6 cellular contexts compared by ENCODE assay signal in genomic region chr12:56103066-56103711, GRCh38. TPM values are rescaled to one million over a fixed set of nuclear protein-coding genes. Genes with fewer than 3 reads are reported as not detected.
DNase-seq lines count a peak whose midpoint lies in the region; ATAC-seq and TF ChIP-seq lines count a peak whose summit lies in the region.

No MANE protein-coding gene starts in this region.

- TF ChIP-seq CTCF in DND-41 (IDR thresholded peaks at IDR 0.05; ENCODE audit: borderline replicate concordance, extremely low read depth, low read length, poor library complexity, severe bottlenecking) (no peak), RWPE1 (conservative IDR thresholded peaks at IDR 0.05; ENCODE audit: low read depth) (no peak)

- in situ Hi-C loops in ACHN (cut with HindIII; ENCODE audit: low pct_ligation_motif_present, low pct_unique_long_range_greater_than_20kb, low sequenced_read_pairs) = no loop called here

- peaks cover 29% of the 10 kb centered on the region for H4K20me1 ChIP-seq in DND-41 (ENCODE audit: insufficient read depth, low read length)

- DNase-seq in DND-41 = peak; percentile 50
- peak; percentile 64 for DNase-seq in activated CD8-positive, alpha-beta T cell treated with anti-CD3 and anti-CD28 coated beads, Interleukin-2, amount 10 ng/mL, durations not matched to agents 7 days and 5 days
- DNase-seq in naive thymus-derived CD4-positive, alpha-beta T cell = peak in 7 of 9 donors; percentile 41 to 67 (median 61)
- no peak for DNase-seq in ACHN
- DNase-seq in RWPE1 (ENCODE audit: low spot score) = no peak

- peaks cover 41% of the 10 kb centered on the region for H3K36me3 Mint-ChIP-seq in activated CD8-positive, alpha-beta T cell treated with anti-CD3 and anti-CD28 coated beads, Interleukin-2, amount 10 ng/mL, durations not matched to agents 7 days and 5 days (ENCODE audit: low read depth)
- peaks cover 0 to 24% (median 7%) of the 10 kb centered on the region in 5 donors for H3K36me3 Mint-ChIP-seq in naive thymus-derived CD4-positive, alpha-beta T cell

- H3K9ac ChIP-seq in DND-41 (ENCODE audit: low read depth, low read length) = peak overlapping the region; percentile 94

- H3K9me3 Mint-ChIP-seq in activated CD8-positive, alpha-beta T cell treated with anti-CD3 and anti-CD28 coated beads, Interleukin-2, amount 10 ng/mL, durations not matched to agents 7 days and 5 days (ENCODE audit: insufficient read depth) = no peaks in the 10 kb centered on the region
- no peaks in the 10 kb centered on the region for H3K9me3 Mint-ChIP-seq in naive thymus-derived CD4-positive, alpha-beta T cell

- peak overlapping the region; percentile 40 to 72; a peak in 3 of 4 replicates for H3K4me3 ChIP-seq in DND-41 (ENCODE audit: low read depth in 1 of 2, low read length in 2 of 2)
- peak overlapping the region; percentile 87 for H3K4me3 ChIP-seq in naive thymus-derived CD4-positive, alpha-beta T cell (ENCODE audit: low read length)

- H3K4me1 ChIP-seq in DND-41 (ENCODE audit: insufficient read depth, low read length) = peaks cover 47% of the 10 kb centered on the region
- peaks cover 36 to 37% of the 10 kb centered on the region in 2 donors for H3K4me1 ChIP-seq in naive thymus-derived CD4-positive, alpha-beta T cell (ENCODE audit: control insufficient read depth in 2 of 2, insufficient read depth in 2 of 2, low read length in 2 of 2)

- peak; percentile 11; the same call in 2 of the 3 replicates for ATAC-seq in DND-41 (ENCODE audit: insufficient read depth, low read depth)
- peak; percentile 10 for ATAC-seq in activated CD8-positive, alpha-beta T cell treated with anti-CD3 and anti-CD28 coated beads, Interleukin-2, amount 10 ng/mL, durations not matched to agents 7 days and 5 days
- no peak for ATAC-seq in naive thymus-derived CD4-positive, alpha-beta T cell
- ATAC-seq in HG03469 (IDR thresholded peaks at IDR 0.05; ENCODE audit: unreplicated experiment) = no peak

- H3K4me2 ChIP-seq in DND-41 (ENCODE audit: insufficient read depth, low read length) = peak overlapping the region; percentile 80

- H3K27ac Mint-ChIP-seq in activated CD8-positive, alpha-beta T cell treated with anti-CD3 and anti-CD28 coated beads, Interleukin-2, amount 10 ng/mL, durations not matched to agents 7 days and 5 days = peak overlapping the region; percentile 98
- peak overlapping the region; percentile 92 to 99 (median 98) for H3K27ac Mint-ChIP-seq in naive thymus-derived CD4-positive, alpha-beta T cell

- intact Hi-C loops in naive thymus-derived CD4-positive, alpha-beta T cell (cut with micrococcal nuclease) = loop anchor here (2.0 to 5.0 kb wide), 3 partner anchors 106 to 1329 kb away; partner anchors contain the start of genes CDK2 (in 1 of the 2), INHBC (in 1 of the 2), PMEL (in 1 of the 2) and R3HDM2 (in 1 of the 2)

- no peaks in the 10 kb centered on the region for H3K27me3 ChIP-seq in DND-41 (ENCODE audit: insufficient read depth, low read length, poor library complexity)
- H3K27me3 ChIP-seq in naive thymus-derived CD4-positive, alpha-beta T cell (ENCODE audit: control insufficient read depth in 2 of 2, insufficient read depth in 2 of 2, low read length in 2 of 2) = no peaks in the 10 kb centered on the region

- peaks cover 38% of the 10 kb centered on the region for H3K36me3 ChIP-seq in DND-41 (ENCODE audit: insufficient read depth, low read length)
- H3K36me3 ChIP-seq in naive thymus-derived CD4-positive, alpha-beta T cell (ENCODE audit: control insufficient read depth in 2 of 3, insufficient read depth in 3 of 3, low read length in 3 of 3) = peaks cover 8 to 16% (median 9%) of the 10 kb centered on the region in 3 experiments

- no peaks in the 10 kb centered on the region for H3K9me3 ChIP-seq in DND-41 (ENCODE audit: insufficient read depth, low read length, severe bottlenecking)
- H3K9me3 ChIP-seq in naive thymus-derived CD4-positive, alpha-beta T cell (ENCODE audit: control insufficient read depth in 2 of 3, low read length in 3 of 3) = no peaks in the 10 kb centered on the region

- POLR2A ChIA-PET in activated CD8-positive, alpha-beta T cell treated with anti-CD3 and anti-CD28 coated beads, Interleukin-2, amount 10 ng/mL, durations not matched to agents 7 days and 5 days (lab: Charles Lee) = interaction anchor here (0.9 to 4.5 kb wide), 19 partner anchors 8 to 1823 kb away, joined by 3 to 105 read pairs (median 4); partner anchors contain the start of genes ERBB3, ESYT1, HNRNPA1 and PYM1
- POLR2A ChIA-PET in naive thymus-derived CD4-positive, alpha-beta T cell (lab: Charles Lee) = interaction anchor here (0.7 to 9.3 kb wide), 24 partner anchors 10 to 387 kb away, joined by 3 to 230 read pairs (median 7); partner anchors contain the start of genes BLOC1S1, ERBB3, ESYT1 and ORMDL2
- POLR2A ChIA-PET in RWPE1 (lab: Yijun Ruan, JAX; ENCODE audit: low non-redundant PET) = interaction anchor here (0.6 to 2.7 kb wide), 5 partner anchors 14 to 335 kb away, joined by 3 to 10 read pairs (median 5); partner anchors contain the start of gene ZC3H10

- no peaks in the 10 kb centered on the region for H3K27me3 Mint-ChIP-seq in activated CD8-positive, alpha-beta T cell treated with anti-CD3 and anti-CD28 coated beads, Interleukin-2, amount 10 ng/mL, durations not matched to agents 7 days and 5 days (ENCODE audit: low read depth)
- H3K27me3 Mint-ChIP-seq in naive thymus-derived CD4-positive, alpha-beta T cell = peaks cover 0 to 4% (median 0%) of the 10 kb centered on the region in 5 donors

- peak overlapping the region; percentile 100 for H3K4me3 Mint-ChIP-seq in activated CD8-positive, alpha-beta T cell treated with anti-CD3 and anti-CD28 coated beads, Interleukin-2, amount 10 ng/mL, durations not matched to agents 7 days and 5 days
- peak overlapping the region; percentile 91 to 100 (median 98) for H3K4me3 Mint-ChIP-seq in naive thymus-derived CD4-positive, alpha-beta T cell

- peak overlapping the region; percentile 86 for H3K27ac ChIP-seq in DND-41 (ENCODE audit: low read length)
- peak overlapping the region; percentile 82 for H3K27ac ChIP-seq in naive thymus-derived CD4-positive, alpha-beta T cell (ENCODE audit: low read depth, low read length)
- no peak overlapping the region for H3K27ac ChIP-seq in RWPE1

- peaks cover 43% of the 10 kb centered on the region for H3K79me2 ChIP-seq in DND-41 (ENCODE audit: insufficient read depth, low read length)

- peak overlapping the region; percentile 79 for H2AFZ ChIP-seq in DND-41 (ENCODE audit: low read depth, low read length)

- peaks cover 60% of the 10 kb centered on the region for H3K4me1 Mint-ChIP-seq in activated CD8-positive, alpha-beta T cell treated with anti-CD3 and anti-CD28 coated beads, Interleukin-2, amount 10 ng/mL, durations not matched to agents 7 days and 5 days (ENCODE audit: low read depth)
- H3K4me1 Mint-ChIP-seq in naive thymus-derived CD4-positive, alpha-beta T cell = peaks cover 31 to 69% (median 59%) of the 10 kb centered on the region in 7 donors

- CTCF ChIA-PET in activated CD8-positive, alpha-beta T cell treated with anti-CD3 and anti-CD28 coated beads, Interleukin-2, amount 10 ng/mL, durations not matched to agents 7 days and 5 days (lab: Charles Lee) = interaction anchor here (0.7 to 13.1 kb wide), 12 partner anchors 13 to 534 kb away, joined by 3 to 88 read pairs (median 10); partner anchors contain the start of genes ERBB3, ESYT1, RPL41 and SMARCC2
- CTCF ChIA-PET in naive thymus-derived CD4-positive, alpha-beta T cell (lab: Charles Lee) = interaction anchor here (0.7 to 4.4 kb wide), 6 partner anchors 14 to 365 kb away, joined by 4 to 44 read pairs (median 5); partner anchors contain the start of genes RPL41 and ZC3H10
- CTCF ChIA-PET in RWPE1 (lab: Yijun Ruan, JAX) = interaction anchor here (0.6 to 1.4 kb wide), 2 partner anchors 24 to 362 kb away, joined by 3 to 10 read pairs; no protein-coding TSS in a partner anchor

RNA-seq across cellular contexts. Expression of gene PA2G4, which starts 1.2 kb away (rescaled TPM):
- total RNA-seq in activated CD8-positive, alpha-beta T cell treated with anti-CD3 and anti-CD28 coated beads, Interleukin-2, amount 10 ng/mL, durations not matched to agents 7 days and 5 days = 100 to 1,000 TPM; 316 to 323 TPM
- 100 to 1,000 TPM in 3 of 5 experiments, 10 to 100 TPM in 2; 61.7 to 254 (median 109) TPM for total RNA-seq in naive thymus-derived CD4-positive, alpha-beta T cell
- polyA plus RNA-seq in naive thymus-derived CD4-positive, alpha-beta T cell = 100 to 1,000 TPM; 216 to 218 TPM

RNA-seq across cellular contexts. Expression of gene RPL41, which starts 13.2 kb away (rescaled TPM):
- total RNA-seq in activated CD8-positive, alpha-beta T cell treated with anti-CD3 and anti-CD28 coated beads, Interleukin-2, amount 10 ng/mL, durations not matched to agents 7 days and 5 days = 1,000 to 10,000 TPM; 3,845 to 4,046 TPM
- total RNA-seq in naive thymus-derived CD4-positive, alpha-beta T cell = 1,000 to 10,000 TPM; 3,787 to 6,048 (median 5,952) TPM
- over 10,000 TPM in 1 of 2 donors, 1,000 to 10,000 TPM in 1; 6,745 to 10,251 TPM for polyA plus RNA-seq in naive thymus-derived CD4-positive, alpha-beta T cell

RNA-seq across cellular contexts. Expression of gene ZC3H10, which starts 14.9 kb away (rescaled TPM):
- total RNA-seq in activated CD8-positive, alpha-beta T cell treated with anti-CD3 and anti-CD28 coated beads, Interleukin-2, amount 10 ng/mL, durations not matched to agents 7 days and 5 days = 10 to 100 TPM in 1 of 2 experiments, 1 to 10 TPM in 1; 9.1 to 10.6 TPM
- 10 to 100 TPM in 3 of 5 experiments, 1 to 10 TPM in 2; 7.8 to 16.3 (median 13.3) TPM for total RNA-seq in naive thymus-derived CD4-positive, alpha-beta T cell
- 1 to 10 TPM; 2.4 to 4.1 TPM for polyA plus RNA-seq in naive thymus-derived CD4-positive, alpha-beta T cell

RNA-seq across cellular contexts. Expression of gene ERBB3, which starts 23.2 kb away (rescaled TPM):
- total RNA-seq in activated CD8-positive, alpha-beta T cell treated with anti-CD3 and anti-CD28 coated beads, Interleukin-2, amount 10 ng/mL, durations not matched to agents 7 days and 5 days = 1 to 10 TPM; 5.4 to 5.9 TPM
- 1 to 10 TPM; 1.0 to 6.4 (median 1.9) TPM for total RNA-seq in naive thymus-derived CD4-positive, alpha-beta T cell
- polyA plus RNA-seq in naive thymus-derived CD4-positive, alpha-beta T cell = under 1 TPM; 0.22 to 0.51 TPM

RNA-seq across cellular contexts. Expression of gene ESYT1, which starts 24.9 kb away (rescaled TPM):
- 100 to 1,000 TPM; 317 to 333 TPM for total RNA-seq in activated CD8-positive, alpha-beta T cell treated with anti-CD3 and anti-CD28 coated beads, Interleukin-2, amount 10 ng/mL, durations not matched to agents 7 days and 5 days
- total RNA-seq in naive thymus-derived CD4-positive, alpha-beta T cell = 100 to 1,000 TPM; 121 to 300 (median 221) TPM
- polyA plus RNA-seq in naive thymus-derived CD4-positive, alpha-beta T cell = 100 to 1,000 TPM; 282 to 353 TPM

Comparison
In these comparisons a context has a peak if more than half of its experiments do, and no peak if none do; other contexts are left out.
1. ATAC-seq: peak in DND-41 (single experiment) and activated CD8-positive, alpha-beta T cell treated with anti-CD3 and anti-CD28 coated beads, Interleukin-2, amount 10 ng/mL, durations not matched to agents 7 days and 5 days (single experiment); none in naive thymus-derived CD4-positive, alpha-beta T cell (single experiment) and HG03469 (single experiment).
2. DNase-seq: peak in DND-41 (single experiment), activated CD8-positive, alpha-beta T cell treated with anti-CD3 and anti-CD28 coated beads, Interleukin-2, amount 10 ng/mL, durations not matched to agents 7 days and 5 days (single experiment) and naive thymus-derived CD4-positive, alpha-beta T cell (7 of 9); none in ACHN (single experiment) and RWPE1 (single experiment).